ENCODE assay signal across 1 cellular context in the genomic region with DNA sequence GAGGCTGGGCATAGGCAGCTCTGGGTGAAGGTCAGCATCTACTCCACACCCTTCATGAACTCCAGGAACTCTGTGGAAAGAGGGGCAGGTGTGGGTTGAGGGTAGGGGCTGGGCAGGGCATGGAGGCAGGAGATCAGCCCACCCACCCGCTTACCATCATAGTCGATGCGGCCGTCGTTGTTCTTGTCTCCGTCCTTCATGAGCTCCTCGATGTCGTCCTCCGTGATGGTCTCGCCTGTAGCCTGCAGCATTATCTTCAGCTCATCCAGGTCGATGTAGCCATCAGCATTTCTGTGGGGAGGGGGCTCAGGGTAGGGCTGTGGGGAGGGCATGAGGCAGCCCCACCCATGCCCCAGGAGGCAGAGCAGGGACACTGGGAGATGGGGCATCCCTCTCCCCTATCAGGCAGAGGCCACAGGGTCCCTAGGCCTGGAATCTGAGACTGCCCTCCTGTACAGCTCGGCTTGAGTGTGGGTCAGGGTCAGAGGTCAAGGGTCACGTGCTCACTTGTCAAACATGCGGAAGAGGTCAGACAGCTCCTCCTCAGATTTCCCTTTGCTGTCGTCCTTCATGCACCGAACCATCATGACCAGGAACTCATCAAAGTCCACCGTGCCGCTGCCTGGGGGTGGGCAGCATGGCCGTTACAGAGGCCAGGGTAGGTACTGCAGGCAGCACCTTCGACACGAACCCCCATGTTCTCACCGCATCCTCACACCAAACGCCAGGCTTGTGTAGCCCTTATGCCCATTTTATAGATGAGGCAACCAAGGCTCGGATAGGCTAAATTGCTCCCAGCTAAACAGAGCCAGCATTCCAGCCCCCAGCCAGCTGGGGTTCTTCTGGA.
A peak's percentile ranks its signal among the peaks of the same experiment; 100 is the strongest.
TF ChIP-seq lines count a peak whose summit lies in the region.

No MANE protein-coding gene starts in this region.

TF ChIP-seq in H1, 55 proteins besides CTCF, POLR2A, EP300 and RAD21:
- TF ChIP-seq EGR1 (IDR thresholded peaks at IDR 0.05; ENCODE audit: borderline replicate concordance, low read depth, low read length): no peak
- peak; percentile 45; the same call in 1 of the 2 replicates for TF ChIP-seq KDM1A (IDR thresholded peaks at IDR 0.05; ENCODE audit: borderline replicate concordance, low read length)
- TF ChIP-seq, protein P1, sequence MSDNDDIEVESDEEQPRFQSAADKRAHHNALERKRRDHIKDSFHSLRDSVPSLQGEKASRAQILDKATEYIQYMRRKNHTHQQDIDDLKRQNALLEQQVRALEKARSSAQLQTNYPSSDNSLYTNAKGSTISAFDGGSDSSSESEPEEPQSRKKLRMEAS (IDR thresholded peaks at IDR 0.05): peak; percentile 43; the same call in 1 of the 2 replicates
